Comparison of ENCODE assay signal across 20 cellular contexts in the genomic region with DNA sequence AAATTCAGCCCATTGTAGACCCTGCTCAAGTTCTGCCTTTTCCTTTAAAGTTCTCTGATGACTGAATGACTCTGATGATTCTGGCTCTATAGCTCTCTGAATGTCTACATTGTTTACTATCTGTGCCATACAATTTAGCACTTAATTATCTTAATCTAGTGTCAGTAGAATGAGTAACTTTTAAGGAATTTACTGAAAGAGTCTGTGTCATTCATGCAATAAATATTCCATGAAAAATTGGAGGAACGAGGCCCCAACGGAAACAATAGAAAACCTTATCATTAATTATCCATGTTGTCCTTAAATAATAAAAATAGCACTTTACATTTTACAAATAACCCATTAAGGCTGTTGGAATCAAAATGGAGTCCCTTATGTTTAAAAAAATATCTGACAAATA.
DNase-seq lines count a peak whose midpoint lies in the region; ATAC-seq and TF ChIP-seq lines count a peak whose summit lies in the region.
"Had no signal": no experiment of that assay in that cellular context is flagged by ENCODE, and none has a peak within 500 bp of the region (broad histone marks: within the 10 kb centered on the region; RNA-seq: fewer than 3 reads in every experiment).

No MANE protein-coding gene starts in this region.

- no peak overlapping the region for H3K9ac ChIP-seq in SK-N-SH
- H3K9ac ChIP-seq: BLaER1 had no signal

- H3K9me3 Mint-ChIP-seq in activated naive CD8-positive, alpha-beta T cell treated with anti-CD3 and anti-CD28 coated beads, Interleukin-2, amount 50 U/mL, for 24 hours, result no peaks in the 10 kb centered on the region
- H3K9me3 Mint-ChIP-seq in activated naive CD8-positive, alpha-beta T cell treated with anti-CD3 and anti-CD28 coated beads for 36 hours, result no peaks in the 10 kb centered on the region
- H3K9me3 Mint-ChIP-seq: CD8-positive, alpha-beta T cell had no signal

- H3K27ac Mint-ChIP-seq in activated naive CD8-positive, alpha-beta T cell treated with anti-CD3 and anti-CD28 coated beads, Interleukin-2, amount 50 U/mL, for 24 hours, result peak overlapping the region; percentile 6
- H3K27ac Mint-ChIP-seq in activated naive CD8-positive, alpha-beta T cell treated with anti-CD3 and anti-CD28 coated beads for 36 hours, result no peak overlapping the region
- H3K27ac Mint-ChIP-seq: B cell; CD4-positive, CD25-positive, alpha-beta regulatory T cell; CD8-positive, alpha-beta T cell; HFFc6 had no signal

- WGBS in SK-N-SH (ENCODE audit: low lambda C conversion rate), result 77% methylated on average over 2 of the region's 2 CpGs

- CTCF ChIA-PET in SK-N-SH (lab: Yijun Ruan, JAX), result no interaction called here

- no peak for TF ChIP-seq RAD21 in SK-N-SH (IDR thresholded peaks at IDR 0.05; ENCODE audit: low read length)

- POLR2A ChIA-PET in SK-N-SH (lab: Yijun Ruan, JAX), result no interaction called here

- H3K4me1 ChIP-seq in SK-N-SH (ENCODE audit: control insufficient read depth in 1 of 2, insufficient read depth in 2 of 2, low read depth in 1 of 2, low read length in 1 of 2) (peaks cover 0 to 38% of the 10 kb centered on the region in 2 experiments), vagina (no peaks in the 10 kb centered on the region)
- H3K4me1 ChIP-seq: BLaER1 had no signal

- H3K4me1 Mint-ChIP-seq in activated naive CD8-positive, alpha-beta T cell treated with anti-CD3 and anti-CD28 coated beads, Interleukin-2, amount 50 U/mL, for 24 hours, result no peaks in the 10 kb centered on the region
- H3K4me1 Mint-ChIP-seq in activated naive CD8-positive, alpha-beta T cell treated with anti-CD3 and anti-CD28 coated beads for 36 hours, result no peaks in the 10 kb centered on the region
- H3K4me1 Mint-ChIP-seq: B cell; CD4-positive, CD25-positive, alpha-beta regulatory T cell had no signal

- no peak overlapping the region for H3K4me3 ChIP-seq in SK-N-SH (ENCODE audit: low read depth in 2 of 2, low read length in 1 of 2)
- H3K4me3 ChIP-seq in vagina, result no peak overlapping the region
- H3K4me3 ChIP-seq: BLaER1, GM12878, HAP-1 had no signal

- no peaks in the 10 kb centered on the region for H3K36me3 Mint-ChIP-seq in activated naive CD8-positive, alpha-beta T cell treated with anti-CD3 and anti-CD28 coated beads, Interleukin-2, amount 50 U/mL, for 24 hours (ENCODE audit: low read depth)
- H3K36me3 Mint-ChIP-seq in activated naive CD8-positive, alpha-beta T cell treated with anti-CD3 and anti-CD28 coated beads for 36 hours, result no peaks in the 10 kb centered on the region
- H3K36me3 Mint-ChIP-seq: CD4-positive, CD25-positive, alpha-beta regulatory T cell; CD8-positive, alpha-beta T cell had no signal

- no peak overlapping the region for H3K4me3 Mint-ChIP-seq in activated naive CD8-positive, alpha-beta T cell treated with anti-CD3 and anti-CD28 coated beads, Interleukin-2, amount 50 U/mL, for 24 hours
- no peak overlapping the region for H3K4me3 Mint-ChIP-seq in activated naive CD8-positive, alpha-beta T cell treated with anti-CD3 and anti-CD28 coated beads for 36 hours
- H3K4me3 Mint-ChIP-seq: B cell; CD4-positive, CD25-positive, alpha-beta regulatory T cell; CD8-positive, alpha-beta T cell; HFFc6 had no signal

- no peaks in the 10 kb centered on the region for H3K79me2 ChIP-seq in SK-N-SH (ENCODE audit: insufficient read depth)

- intact Hi-C loops in vagina (cut with DNase I), result no loop called here

- no peak overlapping the region for H3K4me2 ChIP-seq in SK-N-SH
- H3K4me2 ChIP-seq: BLaER1 had no signal

- H3F3A ChIP-seq in SK-N-SH (replicated peaks; ENCODE audit: insufficient read depth), result peaks cover 36% of the 10 kb centered on the region

- ATAC-seq in activated naive CD8-positive, alpha-beta T cell treated with anti-CD3 and anti-CD28 coated beads, Interleukin-2, amount 50 U/mL, for 24 hours, result no peak
- ATAC-seq in GM21786 (IDR thresholded peaks at IDR 0.05; ENCODE audit: unreplicated experiment), result no peak
- ATAC-seq: CD8-positive, alpha-beta T cell; GM12878 had no signal

- TF ChIP-seq CTCF in SK-N-SH (IDR thresholded peaks at IDR 0.05) (no peak), vagina (IDR thresholded peaks at IDR 0.05) (no peak)

- H3K27ac ChIP-seq in SK-N-SH (ENCODE audit: low read depth in 2 of 2, low read length in 1 of 2) (no peak overlapping the region), vagina (no peak overlapping the region)
- H3K27ac ChIP-seq: 22Rv1, BLaER1, C4-2B had no signal

- H4K20me1 ChIP-seq in SK-N-SH (ENCODE audit: insufficient read depth), result no peaks in the 10 kb centered on the region
- H4K20me1 ChIP-seq: BLaER1 had no signal

- no peaks in the 10 kb centered on the region for H3K9me3 ChIP-seq in SK-N-SH
- no peaks in the 10 kb centered on the region for H3K9me3 ChIP-seq in vagina
- H3K9me3 ChIP-seq: BLaER1, HAP-1 had no signal

- no peak for TF ChIP-seq EP300 in SK-N-SH (IDR thresholded peaks at IDR 0.05; ENCODE audit: borderline replicate concordance in 1 of 2, low read depth in 1 of 2, low read length in 1 of 2)

- peaks cover 3% of the 10 kb centered on the region for H3K27me3 Mint-ChIP-seq in activated naive CD8-positive, alpha-beta T cell treated with anti-CD3 and anti-CD28 coated beads, Interleukin-2, amount 50 U/mL, for 24 hours
- H3K27me3 Mint-ChIP-seq in activated naive CD8-positive, alpha-beta T cell treated with anti-CD3 and anti-CD28 coated beads for 36 hours, result peaks cover 5% of the 10 kb centered on the region
- H3K27me3 Mint-ChIP-seq: B cell; CD4-positive, CD25-positive, alpha-beta regulatory T cell had no signal

- no peaks in the 10 kb centered on the region for H3K27me3 ChIP-seq in SK-N-SH (ENCODE audit: insufficient read depth)
- H3K27me3 ChIP-seq in vagina, result no peaks in the 10 kb centered on the region
- H3K27me3 ChIP-seq: BLaER1 had no signal

- no peak for DNase-seq in activated naive CD8-positive, alpha-beta T cell treated with anti-CD3 and anti-CD28 coated beads, Interleukin-2, amount 50 U/mL, for 24 hours
- DNase-seq in activated naive CD8-positive, alpha-beta T cell treated with anti-CD3 and anti-CD28 coated beads for 36 hours, result no peak
- DNase-seq in SK-N-SH (no peak), foreskin melanocyte (peak; percentile 81), vagina (ENCODE audit: extremely low spot score in 2 of 2) (no peak)
- DNase-seq: CD4-positive, CD25-positive, alpha-beta regulatory T cell; CD8-positive, alpha-beta T cell; DMS 273 treated with DMSO at 0.1 percent for 48 hours; DMS79; EL; GDM1; GOT3; HFFc6 had no signal

- TF ChIP-seq POLR2A in vagina (IDR thresholded peaks at IDR 0.05), result no peak

- no peak overlapping the region for H2AFZ ChIP-seq in SK-N-SH (ENCODE audit: low read depth)

- no peaks in the 10 kb centered on the region for H3K9me2 ChIP-seq in SK-N-SH

- H3K36me3 ChIP-seq in SK-N-SH (replicated peaks in 1 of 2; ENCODE audit: control insufficient read depth in 1 of 2, insufficient read depth in 2 of 2, low read length in 1 of 2) (no peaks in the 10 kb centered on the region), vagina (no peaks in the 10 kb centered on the region)
- H3K36me3 ChIP-seq: BLaER1, HAP-1 had no signal

TF ChIP-seq in SK-N-SH, 30 proteins besides CTCF, POLR2A, EP300 and RAD21:
- TF ChIP-seq RXRA (IDR thresholded peaks at IDR 0.05; ENCODE audit: borderline replicate concordance, low read depth), result no peak
- TF ChIP-seq, protein P1, sequence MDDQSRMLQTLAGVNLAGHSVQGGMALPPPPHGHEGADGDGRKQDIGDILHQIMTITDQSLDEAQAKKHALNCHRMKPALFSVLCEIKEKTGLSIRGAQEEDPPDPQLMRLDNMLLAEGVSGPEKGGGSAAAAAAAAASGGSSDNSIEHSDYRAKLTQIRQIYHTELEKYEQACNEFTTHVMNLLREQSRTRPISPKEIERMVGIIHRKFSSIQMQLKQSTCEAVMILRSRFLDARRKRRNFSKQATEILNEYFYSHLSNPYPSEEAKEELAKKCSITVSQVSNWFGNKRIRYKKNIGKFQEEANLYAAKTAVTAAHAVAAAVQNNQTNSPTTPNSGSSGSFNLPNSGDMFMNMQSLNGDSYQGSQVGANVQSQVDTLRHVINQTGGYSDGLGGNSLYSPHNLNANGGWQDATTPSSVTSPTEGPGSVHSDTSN (IDR thresholded peaks at IDR 0.05), result peak; percentile 13; the same call in 1 of the 2 replicates
- no peak for TF ChIP-seq TAF1 (IDR thresholded peaks at IDR 0.05; ENCODE audit: borderline replicate concordance, low read depth, low read length)
- no peak for TF ChIP-seq TCF12 (IDR thresholded peaks at IDR 0.05)
